Comparison of ENCODE assay signal across 7 cellular contexts in genomic region chr6:160767019-160767646, GRCh38.
DNase-seq lines count a peak whose midpoint lies in the region; ATAC-seq and TF ChIP-seq lines count a peak whose summit lies in the region.

No MANE protein-coding gene starts in this region.

- H3K9me3 Mint-ChIP-seq in naive thymus-derived CD8-positive, alpha-beta T cell, result peaks cover 0 to 10% (median 5%) of the 10 kb centered on the region in 9 donors

- no peak overlapping the region for H3K27ac ChIP-seq in subcutaneous abdominal adipose tissue (ENCODE audit: low read depth, low read length)

- H3K36me3 Mint-ChIP-seq in naive thymus-derived CD8-positive, alpha-beta T cell, result peaks cover 0 to 4% (median 0%) of the 10 kb centered on the region in 3 donors

- peak; percentile 70 to 87 for DNase-seq in NCI-H524 (lab: John Stamatoyannopoulos, UW)
- DNase-seq in activated T-cell treated with anti-CD3 and anti-CD28 coated beads, Interleukin-2, amount 50 U/mL, for 48 hours, result peak; percentile 71 to 75
- DNase-seq in fibroblast of mammary gland (ENCODE audit: low read depth), result peak; percentile 46
- peak in 7 of 10 donors; percentile 3 to 32 (median 29) for DNase-seq in naive thymus-derived CD8-positive, alpha-beta T cell

- H3K4me1 ChIP-seq in subcutaneous abdominal adipose tissue (ENCODE audit: control insufficient read depth in 5 of 5, insufficient read depth in 5 of 5, low read length in 5 of 5), result peaks cover 0 to 10% (median 7%) of the 10 kb centered on the region in 5 donors

- POLR2A ChIA-PET in naive thymus-derived CD8-positive, alpha-beta T cell (lab: Charles Lee), result no interaction called here

- peak; percentile 91 for ATAC-seq in GM18873 (IDR thresholded peaks at IDR 0.05; ENCODE audit: low FRiP score, unreplicated experiment)
- peak; percentile 82 for ATAC-seq in HG03060 (IDR thresholded peaks at IDR 0.05; ENCODE audit: low read depth, unreplicated experiment)
- peak; percentile 57 to 61 for ATAC-seq in naive thymus-derived CD8-positive, alpha-beta T cell

- no peak overlapping the region for H3K27ac Mint-ChIP-seq in naive thymus-derived CD8-positive, alpha-beta T cell

- peaks cover 0 to 8% (median 5%) of the 10 kb centered on the region in 5 donors for H3K9me3 ChIP-seq in subcutaneous abdominal adipose tissue (ENCODE audit: control insufficient read depth in 5 of 5, low read length in 5 of 5)

- H3K4me1 Mint-ChIP-seq in naive thymus-derived CD8-positive, alpha-beta T cell, result peaks cover 2 to 5% (median 5%) of the 10 kb centered on the region in 4 donors

- no peak overlapping the region for H3K9ac ChIP-seq in subcutaneous abdominal adipose tissue (ENCODE audit: low read length in 5 of 5)

- H3K4me3 Mint-ChIP-seq in naive thymus-derived CD8-positive, alpha-beta T cell, result peak overlapping the region in 9 of 10 donors; percentile 41 to 74 (median 68)

- peak overlapping the region; percentile 40 for H3K4me3 ChIP-seq in fibroblast of mammary gland (ENCODE audit: control insufficient read depth, low read depth, low read length)
- peak overlapping the region in 4 of 5 donors; percentile 48 to 56 (median 54) for H3K4me3 ChIP-seq in subcutaneous abdominal adipose tissue (ENCODE audit: low read depth in 1 of 5, low read length in 5 of 5)

- peaks cover 0 to 13% (median 4%) of the 10 kb centered on the region in 5 donors for H3K27me3 ChIP-seq in subcutaneous abdominal adipose tissue (ENCODE audit: control insufficient read depth in 5 of 5, insufficient read depth in 4 of 5, low read length in 5 of 5)

- peak; percentile 75 for TF ChIP-seq CTCF in fibroblast of mammary gland (conservative IDR thresholded peaks at IDR 0.05; ENCODE audit: control insufficient read depth, insufficient read depth, low read depth, low read length)

- peaks cover 23 to 59% (median 28%) of the 10 kb centered on the region in 5 donors for H3K27me3 Mint-ChIP-seq in naive thymus-derived CD8-positive, alpha-beta T cell

- no peaks in the 10 kb centered on the region for H3K36me3 ChIP-seq in subcutaneous abdominal adipose tissue (ENCODE audit: control insufficient read depth in 5 of 5, insufficient read depth in 5 of 5, low read length in 5 of 5)
